Comparison of ENCODE assay signal across 12 cellular contexts in the genomic region with DNA sequence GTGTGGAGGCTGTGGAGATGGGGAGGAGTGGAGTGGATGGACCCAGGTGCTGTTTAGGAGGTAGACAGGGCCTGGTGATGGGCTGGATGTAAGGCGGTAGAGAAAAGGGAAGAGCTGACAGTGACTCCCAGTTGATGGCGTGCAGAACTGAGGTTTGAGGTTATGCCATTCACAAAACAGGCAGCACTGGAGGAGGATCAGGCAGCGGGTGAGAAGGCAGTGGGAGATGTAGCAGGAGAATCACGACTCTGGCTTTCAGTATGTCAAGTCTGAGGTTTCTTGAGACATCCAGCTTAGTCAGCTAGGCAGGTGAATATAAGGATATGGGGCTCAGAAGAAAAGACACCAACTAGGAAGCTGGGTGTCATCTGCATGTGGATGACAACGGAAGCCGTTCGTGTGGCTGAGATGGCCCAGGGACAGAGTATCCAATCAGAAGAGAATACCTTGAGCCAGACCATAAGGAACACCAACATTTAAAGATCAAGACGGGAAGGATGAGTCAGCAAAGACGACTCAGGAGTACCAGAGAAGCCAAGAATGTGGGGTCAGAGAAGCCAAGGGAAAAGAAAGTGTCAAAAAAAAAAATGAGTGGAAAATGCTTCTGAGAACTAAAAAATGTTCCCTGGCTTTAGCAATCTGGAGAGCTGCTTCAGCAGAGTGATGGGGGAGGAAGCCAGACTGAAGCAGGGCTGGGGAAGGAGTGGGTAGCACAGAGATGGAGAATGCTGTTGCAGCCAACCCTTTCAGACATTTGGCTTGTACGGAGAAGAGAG.
DNase-seq lines count a peak whose midpoint lies in the region; ATAC-seq lines count a peak whose summit lies in the region.
"Had no signal": no experiment of that assay in that cellular context is flagged by ENCODE, and none has a peak within 500 bp of the region (broad histone marks: within the 10 kb centered on the region; RNA-seq: fewer than 3 reads in every experiment).

No MANE protein-coding gene starts in this region.

- no peak overlapping the region for H3K4me3 ChIP-seq in rectal smooth muscle tissue (ENCODE audit: low read length)

- peak; percentile 65 for DNase-seq in Ammon's horn (ENCODE audit: low spot score)
- DNase-seq in MV-4-11 (lab: John Stamatoyannopoulos, UW) = peak; percentile 20
- peak; percentile 11 for DNase-seq in fibroblast of gingiva (ENCODE audit: low read depth)
- no peak for DNase-seq in NAMALWA (ENCODE audit: low spot score)
- DNase-seq in HUDEP-2 (lab: John Stamatoyannopoulos, UW; ENCODE audit: unreplicated experiment in 76 of 76) = no peak
- no peak for DNase-seq in NCI-H526 (lab: John Stamatoyannopoulos, UW)
- DNase-seq: CD8-positive, alpha-beta T cell; NCI-H2227 treated with DMSO at 0.1 percent for 48 hours had no signal

- H3K4me1 ChIP-seq in rectal smooth muscle tissue (ENCODE audit: control insufficient read depth, insufficient read depth, low read length) = peaks cover 9% of the 10 kb centered on the region

- peak overlapping the region; percentile 26 for H3K27ac ChIP-seq in rectal smooth muscle tissue (ENCODE audit: low read depth, low read length)

- no peaks in the 10 kb centered on the region for H3K36me3 ChIP-seq in rectal smooth muscle tissue (ENCODE audit: control insufficient read depth, insufficient read depth, low read length)

- H3K27me3 ChIP-seq in rectal smooth muscle tissue (ENCODE audit: control insufficient read depth, insufficient read depth, low read length) = no peaks in the 10 kb centered on the region

- no peak for ATAC-seq in GM19395 (IDR thresholded peaks at IDR 0.05; ENCODE audit: unreplicated experiment)
- ATAC-seq: CD8-positive, alpha-beta T cell; natural killer cell treated with Interleukin-12 subunit alpha and Interleukin-12 subunit beta and Interleukin-15 and Interleukin-18, amount 100 ng/mL, for 72 hours; Right ventricle myocardium inferior had no signal

- no peak overlapping the region for H3K9ac ChIP-seq in rectal smooth muscle tissue (ENCODE audit: low read length)

Comparison
In these comparisons a context has a peak if more than half of its experiments do, and no peak if none do; other contexts are left out.
1. DNase-seq: peak in Ammon's horn (single experiment), MV-4-11 (single experiment) and fibroblast of gingiva (single experiment); none in NAMALWA (single experiment), HUDEP-2 (0 of 76) and NCI-H526 (0 of 2).